ENCODE assay signal across 10 cellular contexts in the genomic region with DNA sequence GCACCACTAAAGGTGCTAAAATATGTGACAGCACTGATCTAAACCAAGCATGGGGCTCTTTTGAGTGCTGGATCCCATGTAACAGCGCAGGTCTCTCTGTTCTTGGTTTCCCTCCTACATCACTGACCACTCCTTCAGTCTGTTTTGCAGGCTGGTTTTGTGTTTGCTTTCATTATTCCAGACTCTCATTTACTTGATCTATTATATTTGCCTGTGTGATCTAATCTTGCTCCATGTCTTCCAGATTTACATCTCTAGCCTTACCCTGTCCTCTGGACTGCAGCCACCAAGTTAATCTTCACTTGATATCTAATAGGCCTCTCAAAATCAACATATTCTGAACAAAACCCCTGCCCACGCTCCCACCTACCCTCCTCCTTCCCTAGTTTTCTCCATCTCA. TPM values are rescaled to one million over a fixed set of nuclear protein-coding genes. Genes with fewer than 3 reads are reported as not detected.
DNase-seq lines count a peak whose midpoint lies in the region; ATAC-seq, FAIRE-seq and TF ChIP-seq lines count a peak whose summit lies in the region.
"Had no signal": no experiment of that assay in that cellular context is flagged by ENCODE, and none has a peak within 500 bp of the region (broad histone marks: within the 10 kb centered on the region; RNA-seq: fewer than 3 reads in every experiment).

No MANE protein-coding gene starts in this region.

- H3K4me1 ChIP-seq in astrocyte (ENCODE audit: insufficient read depth, low read length) (peaks cover 46% of the 10 kb centered on the region), neutrophil (ENCODE audit: control insufficient read depth in 1 of 2, insufficient read depth in 1 of 2, low read depth in 1 of 2, low read length in 1 of 2) (peaks cover 10 to 16% of the 10 kb centered on the region in 2 experiments)
- H3K4me1 ChIP-seq: left ventricle myocardium inferior had no signal

- H3K79me2 ChIP-seq in astrocyte (ENCODE audit: insufficient read depth, low read length), result peaks cover 96% of the 10 kb centered on the region

- H3K4me1 Mint-ChIP-seq in activated CD4-positive, alpha-beta T cell treated with anti-CD3 and anti-CD28 coated beads, Interleukin-2, amount 10 ng/mL, durations not matched to agents 24 days and 14 days, result peaks cover 27% of the 10 kb centered on the region
- H3K4me1 Mint-ChIP-seq in astrocyte (ENCODE audit: low read depth, unreplicated experiment), result peaks cover 26% of the 10 kb centered on the region

- H2AFZ ChIP-seq in astrocyte (ENCODE audit: low read depth, low read length), result no peak overlapping the region

- H3K9me3 ChIP-seq in astrocyte (ENCODE audit: insufficient read depth, low read depth, low read length) (no peaks in the 10 kb centered on the region), neutrophil (no peaks in the 10 kb centered on the region)
- H3K9me3 ChIP-seq: left ventricle myocardium inferior had no signal

- peak; percentile 50 for DNase-seq in activated CD4-positive, alpha-beta T cell treated with anti-CD3 and anti-CD28 coated beads, Interleukin-2, amount 10 ng/mL, durations not matched to agents 24 days and 14 days
- no peak for DNase-seq in activated CD4-positive, alpha-beta T cell treated with anti-CD3 and anti-CD28 coated beads, Interleukin-2, amount 50 U/mL, for 1 hour
- DNase-seq in astrocyte (ENCODE audit: low read depth) (no peak), SIG-M5 (lab: John Stamatoyannopoulos, UW) (no peak)
- no peak for DNase-seq in stimulated activated CD4-positive, alpha-beta T cell treated with anti-CD3 and anti-CD28 coated beads, Interleukin-2, amount 100 ng/mL, for 48 hours
- DNase-seq: left ventricle myocardium inferior had no signal

- intact Hi-C loops in activated CD4-positive, alpha-beta T cell treated with anti-CD3 and anti-CD28 coated beads, Interleukin-2, amount 10 ng/mL, durations not matched to agents 24 days and 14 days (cut with micrococcal nuclease), result loop anchor here (1.0 to 2.0 kb wide), 4 partner anchors 11 to 543 kb away; a partner anchor contains a TSS

- peak overlapping the region; percentile 39 for H3K4me3 Mint-ChIP-seq in activated CD4-positive, alpha-beta T cell treated with anti-CD3 and anti-CD28 coated beads, Interleukin-2, amount 10 ng/mL, durations not matched to agents 24 days and 14 days
- peak overlapping the region; percentile 36 for H3K4me3 Mint-ChIP-seq in astrocyte (ENCODE audit: unreplicated experiment)

- peak overlapping the region; percentile 52 for H3K27ac Mint-ChIP-seq in activated CD4-positive, alpha-beta T cell treated with anti-CD3 and anti-CD28 coated beads, Interleukin-2, amount 10 ng/mL, durations not matched to agents 24 days and 14 days
- peak overlapping the region; percentile 3 for H3K27ac Mint-ChIP-seq in astrocyte (ENCODE audit: unreplicated experiment)

- ATAC-seq in HG02938 (IDR thresholded peaks at IDR 0.05; ENCODE audit: unreplicated experiment) (peak; percentile 6), GM21528 (IDR thresholded peaks at IDR 0.05; ENCODE audit: low FRiP score, unreplicated experiment) (no peak)

- H3K36me3 ChIP-seq in astrocyte (ENCODE audit: insufficient read depth, low read length) (peaks cover 50% of the 10 kb centered on the region), neutrophil (peaks cover 97% of the 10 kb centered on the region)
- H3K36me3 ChIP-seq: left ventricle myocardium inferior had no signal

- peak overlapping the region; percentile 58 for H3K27ac ChIP-seq in astrocyte (ENCODE audit: low read depth, low read length)
- H3K27ac ChIP-seq in neutrophil, result peak overlapping the region; percentile 3
- H3K27ac ChIP-seq: left ventricle myocardium inferior had no signal

- no peak for FAIRE-seq in astrocyte (lab: Jason Lieb, UNC)
- FAIRE-seq: colon had no signal

- H3K27me3 Mint-ChIP-seq in activated CD4-positive, alpha-beta T cell treated with anti-CD3 and anti-CD28 coated beads, Interleukin-2, amount 10 ng/mL, durations not matched to agents 24 days and 14 days, result no peaks in the 10 kb centered on the region
- H3K27me3 Mint-ChIP-seq in astrocyte (ENCODE audit: low read depth, unreplicated experiment), result no peaks in the 10 kb centered on the region

- H3K9ac ChIP-seq in astrocyte (ENCODE audit: low read length), result peak overlapping the region; percentile 55

- H4K20me1 ChIP-seq in astrocyte (ENCODE audit: insufficient read depth, low read length), result peaks cover 62% of the 10 kb centered on the region

- no peaks in the 10 kb centered on the region for H3K27me3 ChIP-seq in astrocyte (ENCODE audit: insufficient read depth, low read length)
- no peaks in the 10 kb centered on the region for H3K27me3 ChIP-seq in neutrophil

- H3K9me3 Mint-ChIP-seq in activated CD4-positive, alpha-beta T cell treated with anti-CD3 and anti-CD28 coated beads, Interleukin-2, amount 10 ng/mL, durations not matched to agents 24 days and 14 days, result no peaks in the 10 kb centered on the region
- H3K9me3 Mint-ChIP-seq in astrocyte (ENCODE audit: unreplicated experiment), result no peaks in the 10 kb centered on the region

- TF ChIP-seq CTCF in astrocyte (IDR thresholded peaks at IDR 0.05; ENCODE audit: insufficient read depth, low read depth, low read length) (no peak), neutrophil (IDR thresholded peaks at IDR 0.05) (no peak)

- peak overlapping the region; percentile 71 for H3K4me2 ChIP-seq in astrocyte (ENCODE audit: low read length)

- H3K4me3 ChIP-seq in astrocyte (ENCODE audit: insufficient read depth, low read depth, low read length) (peak overlapping the region; percentile 13), neutrophil (ENCODE audit: low read depth in 1 of 2, low read length in 1 of 2) (no peak overlapping the region)
- H3K4me3 ChIP-seq: left ventricle myocardium inferior had no signal

- H3K36me3 Mint-ChIP-seq in activated CD4-positive, alpha-beta T cell treated with anti-CD3 and anti-CD28 coated beads, Interleukin-2, amount 10 ng/mL, durations not matched to agents 24 days and 14 days (ENCODE audit: low read depth), result peaks cover 17% of the 10 kb centered on the region
- peaks cover 14% of the 10 kb centered on the region for H3K36me3 Mint-ChIP-seq in astrocyte (ENCODE audit: low read depth, unreplicated experiment)

RNA-seq across cellular contexts. Expression of a gene that starts 8.6 kb away (rescaled TPM):
- 4.3 and 5.3 TPM in 2 replicates for total RNA-seq in activated CD4-positive, alpha-beta T cell treated with anti-CD3 and anti-CD28 coated beads, Interleukin-2, amount 10 ng/mL, durations not matched to agents 24 days and 14 days
- 220 and 232 TPM in 2 replicates for total RNA-seq in astrocyte

RNA-seq across cellular contexts. Expression of a gene that starts 22.2 kb away (rescaled TPM):
- 134 and 141 TPM in 2 replicates for total RNA-seq in activated CD4-positive, alpha-beta T cell treated with anti-CD3 and anti-CD28 coated beads, Interleukin-2, amount 10 ng/mL, durations not matched to agents 24 days and 14 days
- 48.4 and 56.9 TPM in 2 replicates for total RNA-seq in astrocyte

Comparison
In these comparisons a context has a peak if more than half of its experiments do, and no peak if none do; other contexts are left out.
1. RNA of a gene that starts 8.6 kb away (total RNA-seq): 220 to 232 TPM in astrocyte; 4.3 to 5.3 TPM in activated CD4-positive, alpha-beta T cell treated with anti-CD3 and anti-CD28 coated beads, Interleukin-2, amount 10 ng/mL, durations not matched to agents 24 days and 14 days; every median in the first group is over 10 times any median in the second.